In the genomic region with DNA sequence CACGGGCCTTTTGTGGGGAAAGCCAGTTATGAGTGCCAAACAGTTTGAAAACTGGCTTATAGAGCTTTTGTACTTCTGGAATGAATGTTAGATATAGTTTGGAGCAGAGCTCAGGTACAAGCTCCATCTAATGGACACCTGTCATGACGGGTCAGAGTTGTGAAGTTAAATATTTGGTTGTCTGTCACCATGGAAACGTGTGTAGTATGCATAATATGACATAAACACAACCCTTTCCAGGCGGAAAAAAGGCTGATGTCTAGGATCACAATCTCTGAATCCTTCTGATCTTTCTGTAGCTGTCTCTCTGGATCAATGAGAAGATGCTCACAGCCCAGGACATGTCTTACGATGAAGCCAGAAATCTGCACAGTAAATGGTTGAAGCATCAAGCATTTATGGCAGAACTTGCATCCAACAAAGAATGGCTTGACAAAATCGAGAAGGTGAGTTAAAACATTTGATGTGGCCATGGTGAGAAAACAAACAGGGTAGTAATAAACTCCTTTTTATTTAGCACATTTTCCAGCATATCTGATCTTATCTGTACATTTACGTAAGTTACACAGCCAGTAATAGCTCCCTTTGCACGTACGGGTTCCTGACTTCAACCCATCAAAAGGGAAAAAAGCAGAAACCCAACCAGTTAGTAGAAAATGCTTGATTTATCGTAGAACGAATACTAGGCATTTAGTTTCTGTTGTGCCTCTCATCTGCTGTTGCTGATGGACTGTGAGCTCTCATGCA, we compare ENCODE assay signal across 1 cellular context.
TF ChIP-seq lines count a peak whose summit lies in the region.

No MANE protein-coding gene starts in this region.

TF ChIP-seq in HepG2, 621 proteins besides CTCF, POLR2A, EP300 and RAD21:
- TF ChIP-seq ZBTB10 (CRISPR knock-in tag; IDR thresholded peaks at IDR 0.05; ENCODE audit: borderline replicate concordance) (no peak), MIXL1 (CRISPR knock-in tag; IDR thresholded peaks at IDR 0.05) (no peak), MBD4 (IDR thresholded peaks at IDR 0.05; ENCODE audit: borderline replicate concordance, low read length) (no peak), ZBTB1 (CRISPR knock-in tag; IDR thresholded peaks at IDR 0.05; ENCODE audit: borderline replicate concordance) (no peak), RFX1 (IDR thresholded peaks at IDR 0.05) (peak; percentile 47; the same call in 1 of the 2 replicates), RBM22 (optimal IDR thresholded peaks at IDR 0.05; ENCODE audit: low read length) (peak; percentile 72)
- TF ChIP-seq, protein P1, sequence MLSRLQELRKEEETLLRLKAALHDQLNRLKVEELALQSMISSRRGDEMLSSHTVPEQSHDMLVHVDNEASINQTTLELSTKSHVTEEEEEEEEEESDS (CRISPR knock-in tag; IDR thresholded peaks at IDR 0.05; ENCODE audit: borderline replicate concordance): no peak
